Comparison of ENCODE assay signal across 8 cellular contexts in the genomic region with DNA sequence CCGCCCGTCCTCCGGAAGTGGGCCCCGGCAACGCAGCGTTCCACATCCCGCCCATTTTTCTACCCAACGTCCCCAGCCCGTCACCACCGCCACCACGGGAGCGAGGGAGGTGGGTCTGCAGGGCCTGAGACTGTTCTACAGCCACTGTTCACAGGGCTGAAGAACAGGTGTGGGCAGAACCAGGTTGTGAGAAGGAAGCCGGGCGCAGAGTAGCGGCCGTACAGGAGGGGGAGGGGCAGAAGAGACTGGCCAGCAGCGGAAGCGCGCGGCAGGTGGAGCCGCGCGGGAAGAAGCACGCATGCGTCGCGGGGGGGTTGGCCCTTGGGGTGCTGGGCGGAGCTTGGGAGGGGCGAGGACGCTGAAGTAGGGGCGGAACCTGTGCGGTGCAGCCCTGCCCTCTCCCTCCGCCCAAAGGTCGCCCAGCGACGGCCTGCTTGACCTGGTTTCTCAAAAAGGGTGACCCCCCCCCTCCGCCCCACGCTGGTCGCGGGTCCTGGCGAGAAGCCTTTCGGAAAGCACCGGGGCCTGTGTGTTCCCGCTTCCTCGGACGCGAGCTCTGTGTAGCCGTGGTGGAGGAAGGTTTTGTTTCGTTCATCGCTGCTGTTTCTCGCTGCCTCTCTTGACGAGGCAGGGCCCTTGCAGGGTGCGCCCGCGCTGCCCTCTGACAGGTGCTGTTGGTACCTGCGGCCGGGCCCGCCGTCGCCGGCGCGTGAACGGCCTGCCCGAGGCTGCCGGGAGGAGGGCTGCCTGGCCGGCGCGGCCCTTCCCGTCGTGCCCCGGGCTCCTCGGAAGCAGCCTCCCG. TPM values are rescaled to one million over a fixed set of nuclear protein-coding genes. Genes with fewer than 3 reads are reported as not detected.
A peak's percentile ranks its signal among the peaks of the same experiment; 100 is the strongest.
DNase-seq lines count a peak whose midpoint lies in the region; ATAC-seq and TF ChIP-seq lines count a peak whose summit lies in the region.

No MANE protein-coding gene starts in this region.

- TF ChIP-seq POLR2A in GM19193 (IDR thresholded peaks at IDR 0.05; ENCODE audit: extremely low read depth, insufficient read depth, insufficient read length), result peak; percentile 93

- H3K27me3 ChIP-seq in BE2C, result no peaks in the 10 kb centered on the region

- peaks cover 9% of the 10 kb centered on the region; the same call in 1 of the 2 replicates for H3K4me1 ChIP-seq in BE2C

- DNase-seq in BE2C (peak; percentile 94), NCI-H510A (lab: John Stamatoyannopoulos, UW) (peak; percentile 62), choroid plexus epithelial cell (ENCODE audit: low read depth) (peak; percentile 96), left colon (peak; percentile 98)
- DNase-seq in activated CD4-positive, alpha-beta T cell treated with anti-CD3 and anti-CD28 coated beads for 24 hours (ENCODE audit: low read depth in 2 of 2), result peak; percentile 93 to 96
- peak; percentile 94 to 98 for DNase-seq in stimulated activated CD4-positive, alpha-beta T cell treated with anti-CD3 and anti-CD28 coated beads, Interleukin-1b, Interleukin-23, amount 100 ng/mL, for 4 hours (ENCODE audit: low read depth in 2 of 2)

- H3K9me3 ChIP-seq in BE2C, result no peaks in the 10 kb centered on the region

- ATAC-seq in HG03432 (IDR thresholded peaks at IDR 0.05; ENCODE audit: unreplicated experiment) (peak; percentile 73), left colon (peak; percentile 88)

- TF ChIP-seq CTCF in BE2C (IDR thresholded peaks at IDR 0.05; ENCODE audit: low read depth, low read length), result no peak
- TF ChIP-seq CTCF in choroid plexus epithelial cell (conservative IDR thresholded peaks at IDR 0.05; ENCODE audit: low read depth, low read length), result no peak

- H3K4me3 ChIP-seq in BE2C (ENCODE audit: low read depth, low read length) (peak overlapping the region; percentile 77), choroid plexus epithelial cell (ENCODE audit: low read depth, low read length) (peak overlapping the region; percentile 95)

- intact Hi-C loops in left colon (cut with DNase I, micrococcal nuclease), result no loop called here

- no peaks in the 10 kb centered on the region for H3K36me3 ChIP-seq in BE2C

RNA-seq across cellular contexts. Expression of a gene that starts 7.8 kb away (rescaled TPM):
- polyA plus RNA-seq in BE2C (2012; ENCODE audit: insufficient read depth, insufficient read length, low read depth), result 120 TPM
- 100 to 1,000 TPM in 1 of 2 donors, 10 to 100 TPM in 1; 85.6 to 101 TPM for total RNA-seq in left colon

RNA-seq across cellular contexts. Expression of a gene that starts 50.7 kb away (rescaled TPM):
- 44.8 TPM for polyA plus RNA-seq in BE2C (2012; ENCODE audit: insufficient read depth, insufficient read length, low read depth)
- total RNA-seq in left colon, result 10 to 100 TPM; 32.0 to 35.8 TPM

Comparison
In these comparisons a context has a peak if more than half of its experiments do, and no peak if none do; other contexts are left out.
1. Peak in every context shown above with its lines: DNase-seq, ATAC-seq and H3K4me3 ChIP-seq.